ENCODE assay signal across 1 cellular context in genomic region chr10:92590623-92591549, GRCh38.
TF ChIP-seq lines count a peak whose summit lies in the region.

No MANE protein-coding gene starts in this region.

TF ChIP-seq in K562, 482 proteins besides CTCF, POLR2A, EP300 and RAD21 (continued from another document and continues in another):
- TF ChIP-seq ZMIZ1 (IDR thresholded peaks at IDR 0.05; ENCODE audit: low read depth in 2 of 2, low read length in 2 of 2), result no peak
- peak; percentile 49; the same call in 1 of the 2 replicates for TF ChIP-seq ARID1B (IDR thresholded peaks at IDR 0.05)
- no peak for TF ChIP-seq CREB1 (IDR thresholded peaks at IDR 0.05)
- no peak for TF ChIP-seq CREB1 (CRISPR knock-in tag; IDR thresholded peaks at IDR 0.05)
- no peak for TF ChIP-seq ZNF79 (CRISPR knock-in tag; IDR thresholded peaks at IDR 0.05; ENCODE audit: low read depth)
- 0 out of 2 replicates have a peak, but pooled peaks have one; percentile 36 for TF ChIP-seq ZNF395 (CRISPR knock-in tag; IDR thresholded peaks at IDR 0.05)
- TF ChIP-seq YY1 (IDR thresholded peaks at IDR 0.05; ENCODE audit: borderline replicate concordance in 1 of 3, control insufficient read depth in 1 of 3, extremely low read depth in 1 of 3, insufficient read depth in 3 of 3, insufficient read length in 1 of 3, insufficient replicate concordance in 2 of 3, low read depth in 1 of 3, low read length in 2 of 3), result peak in 1 of 3 experiments; percentile 31
- peak; percentile 69 for TF ChIP-seq BRD9 (IDR thresholded peaks at IDR 0.05; ENCODE audit: low read depth, partially characterized antibody)
- TF ChIP-seq SAFB (IDR thresholded peaks at IDR 0.05; ENCODE audit: borderline replicate concordance, low read depth, low read length), result no peak
- peak; percentile 59; the same call in 1 of the 2 replicates for TF ChIP-seq DPF2 (IDR thresholded peaks at IDR 0.05)
- no peak for TF ChIP-seq ZNF75A (CRISPR knock-in tag; IDR thresholded peaks at IDR 0.05)
- no peak for TF ChIP-seq JUNB (CRISPR knock-in tag; conservative IDR thresholded peaks at IDR 0.05)
- no peak for TF ChIP-seq MYC (IDR thresholded peaks at IDR 0.05; ENCODE audit: low read depth, low read length)
- TF ChIP-seq MYC (CRISPR knock-in tag; IDR thresholded peaks at IDR 0.05; ENCODE audit: borderline replicate concordance, low read depth), result no peak
- 0 out of 2 replicates have a peak, but pooled peaks have one; percentile 24 for TF ChIP-seq FOXM1 (IDR thresholded peaks at IDR 0.05; ENCODE audit: low read depth)
- no peak for TF ChIP-seq FOXM1 (CRISPR knock-in tag; IDR thresholded peaks at IDR 0.05; ENCODE audit: low read depth)
- TF ChIP-seq HDAC3 (IDR thresholded peaks at IDR 0.05; ENCODE audit: borderline replicate concordance, partially characterized antibody), result no peak
- TF ChIP-seq KLF10 (CRISPR knock-in tag; IDR thresholded peaks at IDR 0.05), result no peak
- TF ChIP-seq SMAD1 (IDR thresholded peaks at IDR 0.05; ENCODE audit: low read depth, low read length, partially characterized antibody), result peak; percentile 21
- no peak for TF ChIP-seq ZNF639 (CRISPR knock-in tag; conservative IDR thresholded peaks at IDR 0.05 in 1 of 2, IDR thresholded peaks at IDR 0.05 in 1 of 2)
- TF ChIP-seq NCOR1 (IDR thresholded peaks at IDR 0.05), result 0 out of 2 replicates have a peak, but pooled peaks have one; percentile 16
- TF ChIP-seq CUX1 (CRISPR knock-in tag; IDR thresholded peaks at IDR 0.05), result 0 out of 2 replicates have a peak, but pooled peaks have one; percentile 42
- TF ChIP-seq ZBTB7A (IDR thresholded peaks at IDR 0.05; ENCODE audit: borderline replicate concordance, control insufficient read depth, low read depth, low read length), result 0 out of 2 replicates have a peak, but pooled peaks have one; percentile 38
- TF ChIP-seq ATF7 (IDR thresholded peaks at IDR 0.05), result no peak
- no peak for TF ChIP-seq BRF1 (IDR thresholded peaks at IDR 0.05; ENCODE audit: borderline replicate concordance, extremely low read depth, insufficient read length)
- TF ChIP-seq FOXK2 (conservative IDR thresholded peaks at IDR 0.05 in 1 of 2, IDR thresholded peaks at IDR 0.05 in 1 of 2; ENCODE audit: low read depth in 2 of 2), result 0 out of 4 replicates have a peak, but pooled peaks of 1 of the 2 experiments have one; percentile 32
- TF ChIP-seq ZNF740 (CRISPR knock-in tag; IDR thresholded peaks at IDR 0.05), result peak; percentile 38; the same call in 1 of the 2 replicates
- 0 out of 4 replicates have a peak, but pooled peaks of 1 of the 2 experiments have one; percentile 33 for TF ChIP-seq ZNF740 (tag; IDR thresholded peaks at IDR 0.05)
- TF ChIP-seq NFE2L1 (tag; IDR thresholded peaks at IDR 0.05; ENCODE audit: borderline replicate concordance, low read depth), result no peak
- peak; percentile 12; the same call in 1 of the 2 replicates for TF ChIP-seq TAL1 (IDR thresholded peaks at IDR 0.05)
- peak; percentile 7; the same call in 1 of the 2 replicates for TF ChIP-seq NFIC (IDR thresholded peaks at IDR 0.05)
- TF ChIP-seq BACH1 (tag; IDR thresholded peaks at IDR 0.05), result peak; percentile 19; the same call in 1 of the 2 replicates
- peak; percentile 43 to 55; a peak in 2 of 4 replicates for TF ChIP-seq MNT (conservative IDR thresholded peaks at IDR 0.05)
- no peak for TF ChIP-seq NFE2 (IDR thresholded peaks at IDR 0.05; ENCODE audit: low read depth)
- no peak for TF ChIP-seq CHD4 (IDR thresholded peaks at IDR 0.05; ENCODE audit: insufficient read depth, insufficient replicate concordance, low read depth, low read length, poor library complexity, severe bottlenecking)
- TF ChIP-seq GATA2 (CRISPR knock-in tag; IDR thresholded peaks at IDR 0.05), result peak; percentile 53; the same call in 1 of the 2 replicates
- no peak for TF ChIP-seq COPS2 (conservative IDR thresholded peaks at IDR 0.05)
- no peak for TF ChIP-seq SAFB2 (IDR thresholded peaks at IDR 0.05; ENCODE audit: borderline replicate concordance, low read depth, low read length, severe bottlenecking)
- TF ChIP-seq SMC3 (conservative IDR thresholded peaks at IDR 0.05; ENCODE audit: insufficient read depth, low read depth, low read length), result peak; percentile 24; the same call in 1 of the 2 replicates
- TF ChIP-seq EP400 (IDR thresholded peaks at IDR 0.05), result peak; percentile 28
- peak; percentile 48; the same call in 1 of the 2 replicates for TF ChIP-seq ZNF197 (CRISPR knock-in tag; IDR thresholded peaks at IDR 0.05; ENCODE audit: low read depth)
- TF ChIP-seq VEZF1 (CRISPR knock-in tag; IDR thresholded peaks at IDR 0.05), result peak; percentile 99
- no peak for TF ChIP-seq POLR3A (IDR thresholded peaks at IDR 0.05; ENCODE audit: borderline replicate concordance, extremely low read depth, insufficient read depth, insufficient read length)
- TF ChIP-seq SMARCA4 (IDR thresholded peaks at IDR 0.05), result peak; percentile 54; the same call in 1 of the 2 replicates
- no peak for TF ChIP-seq TCF7 (IDR thresholded peaks at IDR 0.05; ENCODE audit: borderline replicate concordance)
- TF ChIP-seq JUND (IDR thresholded peaks at IDR 0.05; ENCODE audit: borderline replicate concordance, low read depth, low read length), result 0 out of 2 replicates have a peak, but pooled peaks have one; percentile 19
- no peak for TF ChIP-seq JUND (tag; IDR thresholded peaks at IDR 0.05; ENCODE audit: borderline replicate concordance, low read depth, low read length)
- TF ChIP-seq LEF1 (IDR thresholded peaks at IDR 0.05), result 0 out of 2 replicates have a peak, but pooled peaks have one; percentile 34
- TF ChIP-seq KDM1A (IDR thresholded peaks at IDR 0.05), result 0 out of 4 replicates have a peak, but pooled peaks have one; percentile 16 to 25
- no peak for TF ChIP-seq JUN (IDR thresholded peaks at IDR 0.05; ENCODE audit: borderline replicate concordance, low read depth, low read length)
- TF ChIP-seq JUN (CRISPR knock-in tag; IDR thresholded peaks at IDR 0.05; ENCODE audit: borderline replicate concordance), result no peak
- peak; percentile 73 to 84 for TF ChIP-seq MAZ (CRISPR knock-in tag; conservative IDR thresholded peaks at IDR 0.05 in 1 of 2, IDR thresholded peaks at IDR 0.05 in 1 of 2)
- TF ChIP-seq POLR2AphosphoS2 (IDR thresholded peaks at IDR 0.05; ENCODE audit: low read length), result no peak
- TF ChIP-seq RAD51 (IDR thresholded peaks at IDR 0.05; ENCODE audit: borderline replicate concordance, low read depth), result peak; percentile 10; the same call in 1 of the 2 replicates
- TF ChIP-seq ZC3H8 (IDR thresholded peaks at IDR 0.05), result no peak
